11 cellular contexts compared by ENCODE assay signal in the genomic region with DNA sequence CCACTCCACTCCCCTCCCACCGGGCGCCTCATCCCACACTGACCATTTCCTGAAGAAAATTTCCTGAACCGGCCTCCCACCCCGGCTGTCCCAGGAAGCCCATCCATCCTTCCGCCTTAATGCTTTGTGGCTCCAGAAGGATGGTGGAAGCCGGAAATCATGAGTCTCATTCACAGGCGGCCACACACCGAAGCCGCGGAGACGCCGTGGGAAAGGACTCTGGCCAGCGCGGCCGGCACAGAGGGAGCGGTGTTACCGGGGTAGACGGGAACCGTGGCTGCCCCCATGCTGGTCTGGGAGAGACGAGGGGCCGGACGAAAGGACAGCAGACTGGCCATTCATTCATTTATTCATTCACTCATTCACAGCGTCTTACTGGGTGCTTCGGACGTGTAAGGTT.
DNase-seq lines count a peak whose midpoint lies in the region; ATAC-seq, FAIRE-seq and TF ChIP-seq lines count a peak whose summit lies in the region.
"Had no signal": no experiment of that assay in that cellular context is flagged by ENCODE, and none has a peak within 500 bp of the region (broad histone marks: within the 10 kb centered on the region; RNA-seq: fewer than 3 reads in every experiment).

No MANE protein-coding gene starts in this region.

- H2AFZ ChIP-seq in H1 (ENCODE audit: low read length): no peak overlapping the region

- peaks cover 88% of the 10 kb centered on the region for H3K4me1 Mint-ChIP-seq in nephron progenitor cell

- H3K4me2 ChIP-seq in BLaER1 (peak overlapping the region; percentile 99), H1 (ENCODE audit: insufficient read depth in 1 of 2, low read depth in 2 of 2, low read length in 2 of 2) (peak overlapping the region in 1 of 2 experiments; percentile 38; a peak in 1 of 4 replicates)

- H2BK20ac ChIP-seq in H1 (ENCODE audit: low read length): peak overlapping the region; percentile 32; the same call in 1 of the 2 replicates

- no peak overlapping the region for H3K14ac ChIP-seq in H1 (ENCODE audit: insufficient read length)

- no peak overlapping the region for H4K5ac ChIP-seq in H1 (ENCODE audit: insufficient read length, low read depth, low read length)

- peak overlapping the region; percentile 73; the same call in 1 of the 2 replicates for H4K8ac ChIP-seq in H1 (ENCODE audit: extremely low read depth, insufficient read depth, low read length)

- peaks cover 24% of the 10 kb centered on the region for H3K79me1 ChIP-seq in H1 (ENCODE audit: low read depth, low read length)

- H4K20me1 ChIP-seq in BLaER1 (peaks cover 76% of the 10 kb centered on the region), H1 (replicated peaks in 1 of 2; ENCODE audit: control insufficient read depth in 1 of 2, insufficient read depth in 2 of 2, low read length in 2 of 2) (peaks cover 4 to 14% of the 10 kb centered on the region in 2 experiments)

- H3K9me3 ChIP-seq in BLaER1 (no peaks in the 10 kb centered on the region), KOPT-K1 (ENCODE audit: insufficient read depth, low read length, poor library complexity, severe bottlenecking) (no peaks in the 10 kb centered on the region), H1 (ENCODE audit: insufficient read depth in 2 of 2, low read depth in 1 of 2, low read length in 1 of 2) (no peaks in the 10 kb centered on the region), mucosa of descending colon (no peaks in the 10 kb centered on the region)

- no peak for DNase-seq in H1 (ENCODE audit: low read depth in 1 of 2, low spot score in 2 of 2)
- DNase-seq in nephron progenitor cell: no peak
- no peak for DNase-seq in mucosa of descending colon
- DNase-seq: activated CD4-positive, alpha-beta T cell treated with anti-CD3 and anti-CD28 coated beads for 1 hour; stimulated activated CD4-positive, alpha-beta T cell treated with anti-CD3 and anti-CD28 coated beads, Interleukin-1b, Interleukin-23, amount 100 ng/mL, for 48 hours had no signal

- H4K91ac ChIP-seq in H1 (replicated peaks; ENCODE audit: insufficient read length, low read length): peak overlapping the region; percentile 69

- H3K4me3 Mint-ChIP-seq in nephron progenitor cell: no peak overlapping the region

- peaks cover 5% of the 10 kb centered on the region for H3K27me3 Mint-ChIP-seq in nephron progenitor cell (ENCODE audit: low read depth, poor library complexity)
- H3K27me3 Mint-ChIP-seq: central memory CD8-positive, alpha-beta T cell had no signal

- 0 out of 2 replicates have a peak overlapping the region, but pooled peaks have one; percentile 56 for H2AK5ac ChIP-seq in H1 (ENCODE audit: low read depth, low read length)

- POLR2A ChIA-PET in H1 (lab: Charles Lee; ENCODE audit: partially characterized antibody): interaction anchor here (1.2 to 4.0 kb wide), 2 partner anchors 16 to 29 kb away, joined by 3 to 31 read pairs; no protein-coding TSS in a partner anchor

- H3K27ac Mint-ChIP-seq in nephron progenitor cell: peak overlapping the region; percentile 83

- peak overlapping the region; percentile 98; the same call in 1 of the 2 replicates for H2BK5ac ChIP-seq in H1 (ENCODE audit: low read depth, low read length)

- H3K4me3 ChIP-seq in BLaER1: no peak overlapping the region
- no peak overlapping the region for H3K4me3 ChIP-seq in H1 (ENCODE audit: extremely low read depth in 1 of 4, insufficient read depth in 2 of 4, low read depth in 3 of 4, low read length in 4 of 4)
- H3K4me3 ChIP-seq in mucosa of descending colon: no peak overlapping the region

- H3K9ac ChIP-seq in BLaER1: peak overlapping the region; percentile 75; the same call in 1 of the 2 replicates
- H3K9ac ChIP-seq in H1 (replicated peaks in 1 of 4; ENCODE audit: extremely low read depth in 1 of 4, low read depth in 3 of 4, low read length in 3 of 4): no peak overlapping the region

- no peak overlapping the region for H3K4ac ChIP-seq in H1 (replicated peaks; ENCODE audit: insufficient read length, low read depth, low read length)

- H3K18ac ChIP-seq in H1 (ENCODE audit: extremely low read depth, low read length): no peak overlapping the region; the same call in 1 of the 2 replicates

- TF ChIP-seq CTCF in H1 (IDR thresholded peaks at IDR 0.05; ENCODE audit: control extremely low read depth in 1 of 3, insufficient read depth in 1 of 3, low read depth in 1 of 3, low read length in 3 of 3) (no peak), nephron progenitor cell (IDR thresholded peaks at IDR 0.05) (no peak), mucosa of descending colon (IDR thresholded peaks at IDR 0.05) (no peak)

- H3K4me1 ChIP-seq in BLaER1: peaks cover 99% of the 10 kb centered on the region
- H3K4me1 ChIP-seq in H1 (replicated peaks in 1 of 4; ENCODE audit: control insufficient read depth in 3 of 4, insufficient read depth in 4 of 4, low read length in 3 of 4): peaks cover 37 to 50% (median 41%) of the 10 kb centered on the region in 4 experiments
- peaks cover 20% of the 10 kb centered on the region for H3K4me1 ChIP-seq in mucosa of descending colon (ENCODE audit: low read depth)

- no peak for TF ChIP-seq RAD21 in H1 (IDR thresholded peaks at IDR 0.05 in 1 of 2, conservative IDR thresholded peaks at IDR 0.05 in 1 of 2; ENCODE audit: low read depth in 2 of 2, low read length in 2 of 2)

- no peak for FAIRE-seq in H1 (lab: Jason Lieb, UNC)

- no peak for TF ChIP-seq EP300 in H1 (IDR thresholded peaks at IDR 0.05; ENCODE audit: borderline replicate concordance in 1 of 2, low read depth in 2 of 2, low read length in 2 of 2)

- H2BK120ac ChIP-seq in H1 (replicated peaks; ENCODE audit: low read depth, low read length): no peak overlapping the region

- 0 out of 2 replicates have a peak overlapping the region, but pooled peaks have one; percentile 46 for H2BK15ac ChIP-seq in H1 (ENCODE audit: low read length)

- H2BK12ac ChIP-seq in H1 (ENCODE audit: low read depth, low read length): peak overlapping the region; percentile 50; the same call in 1 of the 2 replicates

- no peak overlapping the region for H3K23ac ChIP-seq in H1 (ENCODE audit: insufficient read length)

- H3K56ac ChIP-seq in H1 (replicated peaks; ENCODE audit: insufficient read length, low read depth, low read length): no peak overlapping the region

- H3K9me3 Mint-ChIP-seq in nephron progenitor cell: peaks cover 3% of the 10 kb centered on the region
- H3K9me3 Mint-ChIP-seq: central memory CD8-positive, alpha-beta T cell had no signal

- ATAC-seq in HG03521 (IDR thresholded peaks at IDR 0.05; ENCODE audit: unreplicated experiment): no peak
- no peak for ATAC-seq in GM18870 (IDR thresholded peaks at IDR 0.05; ENCODE audit: unreplicated experiment)
- no peak for ATAC-seq in GM19328 (IDR thresholded peaks at IDR 0.05; ENCODE audit: unreplicated experiment)
- no peak for ATAC-seq in mucosa of descending colon

- TF ChIP-seq POLR2A in H1 (IDR thresholded peaks at IDR 0.05; ENCODE audit: control extremely low read depth in 1 of 2, low read depth in 2 of 2, low read length in 2 of 2): no peak

- H3K23me2 ChIP-seq in H1 (ENCODE audit: low read depth, low read length): peaks cover 13% of the 10 kb centered on the region; the same call in 1 of the 2 replicates

- H3K27me3 ChIP-seq in BLaER1 (no peaks in the 10 kb centered on the region), H1 (replicated peaks in 1 of 4; ENCODE audit: control insufficient read depth in 3 of 4, extremely low read depth in 1 of 4, insufficient read depth in 3 of 4, low read length in 3 of 4) (no peaks in the 10 kb centered on the region)

- H3K36me3 ChIP-seq in BLaER1: peaks cover 64% of the 10 kb centered on the region
- H3K36me3 ChIP-seq in KOPT-K1 (ENCODE audit: insufficient read depth, low read length): peaks cover 76% of the 10 kb centered on the region
- H3K36me3 ChIP-seq in H1 (ENCODE audit: control insufficient read depth in 2 of 4, insufficient read depth in 4 of 4, low read length in 3 of 4): peaks cover 0 to 4% (median 0%) of the 10 kb centered on the region in 4 experiments; a peak in 3 of 8 replicates
- H3K36me3 ChIP-seq in mucosa of descending colon (ENCODE audit: low read depth): no peaks in the 10 kb centered on the region

- CTCF ChIA-PET in H1 (lab: Charles Lee; ENCODE audit: partially characterized antibody): interaction anchor here (1.5 kb wide), 1 partner anchor 9 kb away, joined by 4 read pairs; no protein-coding TSS in a partner anchor

- H3K27ac ChIP-seq in BLaER1 (peak overlapping the region; percentile 89), KOPT-K1 (ENCODE audit: low read depth, low read length, poor library complexity, severe bottlenecking) (peak overlapping the region; percentile 91), H1 (ENCODE audit: low read depth, low read length) (no peak overlapping the region)

- peaks cover 4 to 67% of the 10 kb centered on the region in 2 experiments; a peak in 3 of 4 replicates for H3K79me2 ChIP-seq in H1 (ENCODE audit: control insufficient read depth in 1 of 2, insufficient read depth in 2 of 2, low read length in 2 of 2)

- peaks cover 41% of the 10 kb centered on the region for H3K36me3 Mint-ChIP-seq in nephron progenitor cell (ENCODE audit: low read depth)

- 97% methylated on average over 19 of the region's 25 CpGs; no CpG with 5 or more reads in 1 of the 2 experiments for WGBS in H1 (ENCODE audit: extremely low coverage in 1 of 2, insufficient coverage in 1 of 2, insufficient read length in 1 of 2, insufficient replicate concordance in 2 of 2, low coverage in 1 of 2, low lambda C conversion rate in 2 of 2, missing lambda C conversion rate in 1 of 2), 2 experiments

- intact Hi-C loops in mucosa of descending colon (cut with DNase I, micrococcal nuclease): no loop called here

TF ChIP-seq in H1, 55 proteins besides CTCF, POLR2A, EP300 and RAD21 (continues in another document):
- no peak for TF ChIP-seq CHD2 (IDR thresholded peaks at IDR 0.05; ENCODE audit: low read length)
